Comparison of ENCODE assay signal across 27 cellular contexts in genomic region chr2:117968724-117969121, GRCh38. TPM values are rescaled to one million over a fixed set of nuclear protein-coding genes. Genes with fewer than 3 reads are reported as not detected.
A peak's percentile ranks its signal among the peaks of the same experiment; 100 is the strongest.
DNase-seq lines count a peak whose midpoint lies in the region; ATAC-seq, FAIRE-seq and TF ChIP-seq lines count a peak whose summit lies in the region.
"Had no signal": no experiment of that assay in that cellular context is flagged by ENCODE, and none has a peak within 500 bp of the region (broad histone marks: within the 10 kb centered on the region; RNA-seq: fewer than 3 reads in every experiment).

No MANE protein-coding gene starts in this region.

- H3K4ac ChIP-seq in mesenchymal stem cell (ENCODE audit: low read depth in 1 of 2, low read length in 2 of 2), result no peak overlapping the region

- no peaks in the 10 kb centered on the region for H3K27me3 Mint-ChIP-seq in MCF 10A (ENCODE audit: insufficient read depth, unreplicated experiment)
- H3K27me3 Mint-ChIP-seq: natural killer cell treated with Interleukin-12 subunit alpha and Interleukin-12 subunit beta and Interleukin-15 and Interleukin-18, amount 100 ng/mL, for 72 hours; T-helper 17 cell had no signal

- no peak overlapping the region for H4K8ac ChIP-seq in mesenchymal stem cell (ENCODE audit: low read length)

- H2BK120ac ChIP-seq in mesenchymal stem cell (ENCODE audit: low read depth, low read length), result no peak overlapping the region

- BruUV-seq in HepG2 (replicated peaks; lab: Mats Ljungman, UMichigan) (no TSS peak), Panc1 (replicated peaks; lab: Mats Ljungman, UMichigan) (no TSS peak), MCF 10A (replicated peaks; lab: Mats Ljungman, UMichigan) (no TSS peak)

- H2BK15ac ChIP-seq in mesenchymal stem cell (ENCODE audit: low read depth, poor library complexity, severe bottlenecking), result no peak overlapping the region

- TF ChIP-seq POLR2A in HepG2 (IDR thresholded peaks at IDR 0.05; ENCODE audit: insufficient read depth in 1 of 2, low read depth in 2 of 2, low read length in 2 of 2), result no peak
- no peak for TF ChIP-seq POLR2A in right lobe of liver (IDR thresholded peaks at IDR 0.05)

- TF ChIP-seq EP300 in HepG2 (IDR thresholded peaks at IDR 0.05; ENCODE audit: low read depth in 2 of 2, low read length in 2 of 2) (no peak), HepG2 (CRISPR knock-in tag; IDR thresholded peaks at IDR 0.05; ENCODE audit: borderline replicate concordance) (no peak)

- ATAC-seq in HepG2 (peak; percentile 59), right lobe of liver (no peak), Panc1 (no peak), HG03571 (IDR thresholded peaks at IDR 0.05; ENCODE audit: unreplicated experiment) (no peak), HG03280 (IDR thresholded peaks at IDR 0.05; ENCODE audit: unreplicated experiment) (no peak)
- ATAC-seq: natural killer cell treated with Interleukin-12 subunit alpha and Interleukin-12 subunit beta and Interleukin-15 and Interleukin-18, amount 100 ng/mL, for 72 hours; T-helper 17 cell had no signal

- H3K27ac Mint-ChIP-seq in MCF 10A (ENCODE audit: low read depth, unreplicated experiment), result no peak overlapping the region
- H3K27ac Mint-ChIP-seq: natural killer cell treated with Interleukin-12 subunit alpha and Interleukin-12 subunit beta and Interleukin-15 and Interleukin-18, amount 100 ng/mL, for 72 hours; T-helper 17 cell had no signal

- no peak overlapping the region for H2BK12ac ChIP-seq in mesenchymal stem cell (ENCODE audit: low read length in 2 of 2)

- FAIRE-seq in HepG2 (lab: Jason Lieb, UNC), result no peak
- FAIRE-seq: keratinocyte had no signal

- no peaks in the 10 kb centered on the region for H3K9me3 Mint-ChIP-seq in MCF 10A (ENCODE audit: unreplicated experiment)
- H3K9me3 Mint-ChIP-seq: natural killer cell treated with Interleukin-12 subunit alpha and Interleukin-12 subunit beta and Interleukin-15 and Interleukin-18, amount 100 ng/mL, for 72 hours had no signal

- peaks cover 60% of the 10 kb centered on the region for H3K36me3 Mint-ChIP-seq in MCF 10A (ENCODE audit: insufficient read depth, unreplicated experiment)

- H3K36me3 ChIP-seq in HepG2 (replicated peaks in 1 of 2; ENCODE audit: control insufficient read depth in 1 of 2, insufficient read depth in 2 of 2, low read length in 2 of 2), result peaks cover 16 to 78% of the 10 kb centered on the region in 2 experiments
- peaks cover 0 to 50% (median 11%) of the 10 kb centered on the region in 4 donors for H3K36me3 ChIP-seq in right lobe of liver
- peaks cover 5% of the 10 kb centered on the region; the same call in 1 of the 2 replicates for H3K36me3 ChIP-seq in Panc1 (ENCODE audit: control insufficient read depth, insufficient read depth, low read length)
- peaks cover 18 to 87% of the 10 kb centered on the region in 2 experiments for H3K36me3 ChIP-seq in mesenchymal stem cell (ENCODE audit: control insufficient read depth in 1 of 2, insufficient read depth in 2 of 2, low read depth in 1 of 2, low read length in 2 of 2)
- H3K36me3 ChIP-seq: ovary had no signal

- no peak overlapping the region for H3K14ac ChIP-seq in mesenchymal stem cell (ENCODE audit: low read length in 2 of 2)

- H3K27ac ChIP-seq in HepG2 (ENCODE audit: extremely low read length, insufficient read depth, low read length) (no peak overlapping the region), right lobe of liver (no peak overlapping the region), Panc1 (ENCODE audit: low read length) (no peak overlapping the region), mesenchymal stem cell (ENCODE audit: low read length, poor library complexity, severe bottlenecking) (no peak overlapping the region)
- H3K27ac ChIP-seq: dorsolateral prefrontal cortex, ovary, right atrium auricular region, RWPE1, SK-N-MC, spleen, tibial nerve had no signal

- H3K4me3 ChIP-seq in HepG2 (replicated peaks in 1 of 3; ENCODE audit: insufficient read depth in 1 of 3, low read depth in 2 of 3, low read length in 3 of 3) (no peak overlapping the region), right lobe of liver (no peak overlapping the region), Panc1 (ENCODE audit: low read depth in 2 of 2, low read length in 2 of 2) (no peak overlapping the region), fibroblast of mammary gland (ENCODE audit: control insufficient read depth, low read depth, low read length) (no peak overlapping the region), mesenchymal stem cell (ENCODE audit: insufficient read depth in 1 of 2, low read depth in 1 of 2, low read length in 2 of 2) (no peak overlapping the region)
- H3K4me3 ChIP-seq: dorsolateral prefrontal cortex, ovary, right atrium auricular region, SK-N-MC, spleen, tibial nerve had no signal

- no peak overlapping the region for H4K91ac ChIP-seq in mesenchymal stem cell (ENCODE audit: low read length)

- H3K18ac ChIP-seq in mesenchymal stem cell (ENCODE audit: low read depth in 1 of 2, low read length in 2 of 2), result no peak overlapping the region

- peaks cover 23% of the 10 kb centered on the region for H3K79me1 ChIP-seq in mesenchymal stem cell (replicated peaks; ENCODE audit: low read length, poor library complexity, severe bottlenecking)

- no peak overlapping the region for H2AK5ac ChIP-seq in mesenchymal stem cell (ENCODE audit: low read length, severe bottlenecking)

- H3K4me3 Mint-ChIP-seq in MCF 10A (ENCODE audit: unreplicated experiment), result no peak overlapping the region
- H3K4me3 Mint-ChIP-seq: natural killer cell treated with Interleukin-12 subunit alpha and Interleukin-12 subunit beta and Interleukin-15 and Interleukin-18, amount 100 ng/mL, for 72 hours; T-helper 17 cell had no signal

- no peak overlapping the region for H2BK5ac ChIP-seq in mesenchymal stem cell (ENCODE audit: low read depth, low read length, poor library complexity, severe bottlenecking)

- H3K4me2 ChIP-seq in HepG2 (ENCODE audit: low read depth, low read length) (no peak overlapping the region), mesenchymal stem cell (ENCODE audit: low read length, poor library complexity, severe bottlenecking) (no peak overlapping the region)

- WGBS in HepG2 (ENCODE audit: low lambda C conversion rate), result 96% methylated on average over 2 of the region's 2 CpGs
- WGBS in right lobe of liver (ENCODE audit: insufficient coverage, low coverage, low lambda C conversion rate, missing lambda C conversion rate), result 100% methylated on average over 2 of the region's 2 CpGs
- 100% methylated on average over 1 of the region's 2 CpGs for WGBS in mesenchymal stem cell

- H3K23ac ChIP-seq in mesenchymal stem cell (ENCODE audit: low read length in 2 of 2), result no peak overlapping the region

- H3K9me3 ChIP-seq in HepG2 (ENCODE audit: low read length), result no peaks in the 10 kb centered on the region
- no peaks in the 10 kb centered on the region for H3K9me3 ChIP-seq in right lobe of liver
- no peaks in the 10 kb centered on the region for H3K9me3 ChIP-seq in Panc1 (ENCODE audit: control insufficient read depth, insufficient read depth, low read depth, low read length)
- H3K9me3 ChIP-seq in mesenchymal stem cell (ENCODE audit: control insufficient read depth, low read length), result no peaks in the 10 kb centered on the region
- H3K9me3 ChIP-seq: ovary, right atrium auricular region, spleen, tibial nerve had no signal

- in situ Hi-C loops in HepG2 (cut with HindIII; ENCODE audit: extremely low pct_ligation_motif_present, low pct_unique_long_range_greater_than_20kb) (no loop called here), Panc1 (cut with HindIII; ENCODE audit: low pct_unique_long_range_greater_than_20kb, low sequenced_read_pairs) (no loop called here)

- DNase-seq in HepG2 (ENCODE audit: low spot score) (no peak), right lobe of liver (no peak), Panc1 (ENCODE audit: low read depth, low spot score) (no peak), fibroblast of mammary gland (ENCODE audit: low read depth) (no peak), mesenchymal stem cell (no peak), MCF 10A (ENCODE audit: unreplicated experiment) (no peak)
- DNase-seq: activated CD4-positive, alpha-beta T cell treated with anti-CD3 and anti-CD28 coated beads for 48 hours; activated CD8-positive, alpha-beta memory T cell treated with anti-CD3 and anti-CD28 coated beads for 24 hours; activated gamma-delta T cell; C1 segment of cervical spinal cord; cerebellar nuclear complex; dorsolateral prefrontal cortex; Karpas-422; NCI-H187 treated with DMSO at 0.1 percent for 48 hours; NCI-H2227 treated with DMSO at 0.1 percent for 48 hours; NCI-H774; ovary; spleen; T-helper 17 cell had no signal

- CTCF ChIA-PET in HepG2 (lab: Yijun Ruan, JAX; ENCODE audit: low intra/inter-chr PET ratio, low total read pairs) (no interaction called here), Panc1 (lab: Charles Lee) (interaction anchor here (1.0 kb wide), 1 partner anchor 34 kb away, joined by 3 read pairs; no protein-coding TSS in a partner anchor), MCF 10A (lab: Yijun Ruan, JAX) (interaction anchor here (0.6 to 2.7 kb wide), 7 partner anchors 11 to 155 kb away, joined by 3 to 18 read pairs (median 3); no protein-coding TSS in a partner anchor)

- H3K27me3 ChIP-seq in HepG2 (ENCODE audit: control insufficient read depth in 1 of 2, insufficient read depth in 2 of 2, low read length in 2 of 2), result no peaks in the 10 kb centered on the region
- H3K27me3 ChIP-seq in right lobe of liver, result no peaks in the 10 kb centered on the region
- no peaks in the 10 kb centered on the region for H3K27me3 ChIP-seq in Panc1 (ENCODE audit: control insufficient read depth, insufficient read depth, low read length)
- H3K27me3 ChIP-seq in mesenchymal stem cell (ENCODE audit: control insufficient read depth in 1 of 2, insufficient read depth in 1 of 2, low read length in 2 of 2), result no peaks in the 10 kb centered on the region
- H3K27me3 ChIP-seq: dorsolateral prefrontal cortex, ovary, right atrium auricular region, spleen, tibial nerve had no signal

- intact Hi-C loops in HepG2 (cut with micrococcal nuclease; ENCODE audit: unreplicated experiment) (no loop called here), right lobe of liver (cut with DNase I) (no loop called here), Panc1 (cut with micrococcal nuclease; ENCODE audit: unreplicated experiment) (no loop called here), MCF 10A (cut with micrococcal nuclease) (no loop called here)

- no peaks in the 10 kb centered on the region for H3K4me1 Mint-ChIP-seq in MCF 10A (ENCODE audit: insufficient read depth, unreplicated experiment)

- no peak for TF ChIP-seq CTCF in HepG2 (CRISPR knock-in tag; IDR thresholded peaks at IDR 0.05)
- TF ChIP-seq CTCF in right lobe of liver (IDR thresholded peaks at IDR 0.05), result no peak
- TF ChIP-seq CTCF in Panc1 (IDR thresholded peaks at IDR 0.05), result peak; percentile 12; the same call in 1 of the 2 replicates
- TF ChIP-seq CTCF in fibroblast of mammary gland (conservative IDR thresholded peaks at IDR 0.05; ENCODE audit: control insufficient read depth, insufficient read depth, low read depth, low read length), result peak; percentile 8
- no peak for TF ChIP-seq CTCF in MCF 10A (IDR thresholded peaks at IDR 0.05; ENCODE audit: unreplicated experiment)

- H3K9ac ChIP-seq in HepG2 (ENCODE audit: insufficient read depth, low read depth, low read length) (no peak overlapping the region), mesenchymal stem cell (ENCODE audit: low read length) (no peak overlapping the region)

- H4K20me1 ChIP-seq in HepG2 (ENCODE audit: insufficient read depth, low read length), result no peaks in the 10 kb centered on the region

- no peaks in the 10 kb centered on the region for H3K4me1 ChIP-seq in HepG2 (ENCODE audit: insufficient read depth, low read length)
- H3K4me1 ChIP-seq in right lobe of liver, result no peaks in the 10 kb centered on the region
- H3K4me1 ChIP-seq in Panc1 (ENCODE audit: control insufficient read depth, insufficient read depth, low read length), result no peaks in the 10 kb centered on the region
- no peaks in the 10 kb centered on the region for H3K4me1 ChIP-seq in mesenchymal stem cell (ENCODE audit: control insufficient read depth, insufficient read depth, low read depth, low read length)
- H3K4me1 ChIP-seq: right atrium auricular region had no signal

- H2AFZ ChIP-seq in HepG2 (ENCODE audit: low read length), result no peak overlapping the region
- H2AFZ ChIP-seq in mesenchymal stem cell (ENCODE audit: low read depth, low read length), result no peak overlapping the region

- POLR2A ChIA-PET in HepG2 (lab: Yijun Ruan, JAX) (no interaction called here), Panc1 (lab: Charles Lee) (no interaction called here), MCF 10A (lab: Yijun Ruan, JAX) (interaction anchor here (1.0 kb wide), 1 partner anchor 12 kb away, joined by 3 read pairs; no protein-coding TSS in a partner anchor)

- no peaks in the 10 kb centered on the region for H3K79me2 ChIP-seq in HepG2 (ENCODE audit: insufficient read depth, low read length)

- no peak for TF ChIP-seq RAD21 in HepG2 (CRISPR knock-in tag; IDR thresholded peaks at IDR 0.05)

RNA-seq across cellular contexts. Expression of gene CCDC93, which starts 45.1 kb away (rescaled TPM):
- total RNA-seq in HepG2 (2016; rRNA removed; fragmentation: Illumina TruSeq; extraction: Trizol), result 28.7 and 37.2 TPM in 2 replicates
- 4.8 and 7.0 TPM in 2 replicates for total RNA-seq in HepG2 (2016; cell fraction: cytosol; rRNA removed; fragmentation: Illumina TruSeq; extraction: Trizol; ENCODE audit: low read depth)
- 29.0 and 39.3 TPM in 2 replicates for total RNA-seq in HepG2 (2016; cell fraction: insoluble cytoplasmic fraction; rRNA removed; fragmentation: Illumina TruSeq; extraction: Trizol)
- 8.2 and 11.3 TPM in 2 replicates for total RNA-seq in HepG2 (2016; cell fraction: membrane; rRNA removed; fragmentation: Illumina TruSeq; extraction: Trizol)
- 89.0 and 99.4 TPM in 2 replicates for total RNA-seq in HepG2 (2016; cell fraction: nucleus; rRNA removed; fragmentation: Illumina TruSeq; extraction: Trizol)
- 53.2 and 58.5 TPM in 2 replicates for polyA plus RNA-seq in HepG2 (2011; rRNA removed)
- polyA plus RNA-seq in HepG2 (2011; cell fraction: cytosol; rRNA removed), result 11.3 and 14.8 TPM in 2 replicates
- polyA plus RNA-seq in HepG2 (2011; cell fraction: nucleus; rRNA removed), result 273 and 279 TPM in 2 replicates
- 43.0 and 43.1 TPM in 2 replicates for polyA plus RNA-seq in HepG2 (2012)
- 1.2 and 1.5 TPM in 2 replicates for polyA plus RNA-seq in HepG2 (2016; cell fraction: cytosol; fragmentation: Illumina TruSeq; extraction: Trizol; ENCODE audit: low read depth)
- polyA plus RNA-seq in HepG2 (2016; cell fraction: insoluble cytoplasmic fraction; fragmentation: Illumina TruSeq; extraction: Trizol; ENCODE audit: low read depth), result 18.5 and 21.6 TPM in 2 replicates
- 2.5 and 3.4 TPM in 2 replicates for polyA plus RNA-seq in HepG2 (2016; cell fraction: membrane; fragmentation: Illumina TruSeq; extraction: Trizol; ENCODE audit: low read depth)
- 177 and 193 TPM in 2 replicates for polyA plus RNA-seq in HepG2 (2016; cell fraction: nucleus; fragmentation: Illumina TruSeq; extraction: Trizol; ENCODE audit: insufficient read depth, low read depth)
- 12.3 and 25.2 TPM in 2 replicates for polyA minus RNA-seq in HepG2 (2011; rRNA and poly(A)+ RNA removed; ENCODE audit: low replicate concordance)
- 11.3 and 12.0 TPM in 2 replicates for polyA minus RNA-seq in HepG2 (2011; cell fraction: cytosol; rRNA and poly(A)+ RNA removed)
- polyA minus RNA-seq in HepG2 (2011; cell fraction: nucleus; rRNA and poly(A)+ RNA removed), result 141 and 162 TPM in 2 replicates
- 10 to 100 TPM; 12.5 to 15.9 (median 14.6) TPM for total RNA-seq in right lobe of liver
- total RNA-seq in Panc1 (2021; ENCODE audit: unreplicated experiment), result 31.5 TPM
- polyA plus RNA-seq in Panc1 (2012; ENCODE audit: insufficient read length), result 10.0 TPM
- 13.9 TPM for polyA plus RNA-seq in mesenchymal stem cell (2013, experiment 1 of 2)
- 12.1 TPM for polyA plus RNA-seq in mesenchymal stem cell (2013, experiment 2 of 2)
- total RNA-seq in MCF 10A (2022), result 37.8 and 44.9 TPM in 2 replicates

Comparison
In these comparisons a context has a peak if more than half of its experiments do, and no peak if none do; other contexts are left out.
1. CTCF ChIP-seq: peak in Panc1 (single experiment) and fibroblast of mammary gland (single experiment); none in HepG2 (single experiment), right lobe of liver (0 of 4) and MCF 10A (single experiment).